22 cellular contexts compared by ENCODE assay signal in the genomic region with DNA sequence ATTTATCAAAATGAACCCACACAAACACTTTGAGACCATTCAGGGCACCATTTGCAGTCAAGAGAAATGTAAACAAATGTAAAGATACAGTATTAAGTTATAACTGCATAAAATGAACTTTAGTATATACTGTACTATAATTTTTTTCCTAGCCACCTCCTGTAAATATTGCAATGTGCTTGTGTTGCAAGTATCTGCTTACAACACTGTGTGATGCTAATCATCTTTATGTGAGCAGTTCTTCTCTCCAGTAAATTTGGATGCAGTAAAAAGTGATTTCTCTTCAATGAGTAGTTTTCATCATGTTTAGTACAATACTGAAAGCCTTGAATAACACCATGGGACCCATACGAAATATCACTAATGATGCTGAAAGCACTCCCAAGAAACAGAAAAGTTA. TPM values are rescaled to one million over a fixed set of nuclear protein-coding genes. Genes with fewer than 3 reads are reported as not detected.
DNase-seq lines count a peak whose midpoint lies in the region; ATAC-seq and TF ChIP-seq lines count a peak whose summit lies in the region.
"Had no signal": no experiment of that assay in that cellular context is flagged by ENCODE, and none has a peak within 500 bp of the region (broad histone marks: within the 10 kb centered on the region; RNA-seq: fewer than 3 reads in every experiment).

No MANE protein-coding gene starts in this region.

- H3K27me3 ChIP-seq in Panc1 (ENCODE audit: control insufficient read depth, insufficient read depth, low read length) (no peaks in the 10 kb centered on the region), osteoblast (ENCODE audit: insufficient read depth, low read length) (no peaks in the 10 kb centered on the region), H7 (ENCODE audit: control insufficient read depth, insufficient read depth, low read length) (no peaks in the 10 kb centered on the region)
- H3K27me3 ChIP-seq: gastroesophageal sphincter, SJCRH30, vagina had no signal

- in situ Hi-C loops in Panc1 (cut with HindIII; ENCODE audit: low pct_unique_long_range_greater_than_20kb, low sequenced_read_pairs): no loop called here

- intact Hi-C loops in natural killer cell (cut with micrococcal nuclease) (no loop called here), Panc1 (cut with micrococcal nuclease; ENCODE audit: unreplicated experiment) (no loop called here)

- H3K9me3 ChIP-seq in Panc1 (ENCODE audit: control insufficient read depth, insufficient read depth, low read depth, low read length): no peaks in the 10 kb centered on the region
- no peaks in the 10 kb centered on the region for H3K9me3 ChIP-seq in osteoblast (ENCODE audit: low read depth, low read length)
- H3K9me3 ChIP-seq: gastroesophageal sphincter, psoas muscle, SJCRH30, vagina had no signal

- no peak overlapping the region for H3K4me2 ChIP-seq in osteoblast (ENCODE audit: insufficient read depth, low read length)
- H3K4me2 ChIP-seq: smooth muscle cell had no signal

- H3K27me3 Mint-ChIP-seq in natural killer cell (ENCODE audit: low read depth in 2 of 2) (no peaks in the 10 kb centered on the region), progenitor cell of endocrine pancreas (no peaks in the 10 kb centered on the region)
- H3K27me3 Mint-ChIP-seq in natural killer cell treated with Interleukin-12 subunit alpha and Interleukin-12 subunit beta and Interleukin-15 and Interleukin-18, amount 100 ng/mL, for 72 hours: no peaks in the 10 kb centered on the region
- no peaks in the 10 kb centered on the region for H3K27me3 Mint-ChIP-seq in central memory CD8-positive, alpha-beta T cell

- CTCF ChIA-PET in Panc1 (lab: Charles Lee): no interaction called here

- TF ChIP-seq CTCF in natural killer cell (IDR thresholded peaks at IDR 0.05) (no peak), Panc1 (IDR thresholded peaks at IDR 0.05) (no peak), osteoblast (IDR thresholded peaks at IDR 0.05; ENCODE audit: extremely low read depth, low read depth, low read length) (no peak), progenitor cell of endocrine pancreas (IDR thresholded peaks at IDR 0.05; ENCODE audit: unreplicated experiment) (no peak)

- H4K20me1 ChIP-seq in osteoblast (ENCODE audit: insufficient read depth, low read length): peaks cover 89% of the 10 kb centered on the region

- ATAC-seq in natural killer cell (no peak), Panc1 (no peak)
- no peak for ATAC-seq in natural killer cell treated with Interleukin-12 subunit alpha and Interleukin-12 subunit beta and Interleukin-15 and Interleukin-18, amount 100 ng/mL, for 72 hours
- no peak for ATAC-seq in central memory CD8-positive, alpha-beta T cell (replicated peaks; ENCODE audit: extremely low read depth, poor library complexity, severe bottlenecking)
- ATAC-seq: gastroesophageal sphincter, PC-3 had no signal

- H2AFZ ChIP-seq in osteoblast (ENCODE audit: low read length): no peak overlapping the region

- H3K4me1 Mint-ChIP-seq in natural killer cell (peaks cover 60 to 81% of the 10 kb centered on the region in 2 donors), progenitor cell of endocrine pancreas (ENCODE audit: low read depth) (peaks cover 45% of the 10 kb centered on the region)
- peaks cover 43 to 53% of the 10 kb centered on the region in 2 donors for H3K4me1 Mint-ChIP-seq in natural killer cell treated with Interleukin-12 subunit alpha and Interleukin-12 subunit beta and Interleukin-15 and Interleukin-18, amount 100 ng/mL, for 72 hours (ENCODE audit: low read depth in 2 of 2)
- peaks cover 69% of the 10 kb centered on the region for H3K4me1 Mint-ChIP-seq in central memory CD8-positive, alpha-beta T cell

- H3K36me3 Mint-ChIP-seq in natural killer cell (peaks cover 9% of the 10 kb centered on the region), progenitor cell of endocrine pancreas (ENCODE audit: insufficient read depth) (peaks cover 14% of the 10 kb centered on the region)
- peaks cover 22% of the 10 kb centered on the region for H3K36me3 Mint-ChIP-seq in natural killer cell treated with Interleukin-12 subunit alpha and Interleukin-12 subunit beta and Interleukin-15 and Interleukin-18, amount 100 ng/mL, for 72 hours
- H3K36me3 Mint-ChIP-seq in central memory CD8-positive, alpha-beta T cell (ENCODE audit: insufficient read depth): peaks cover 19% of the 10 kb centered on the region

- H3K9me3 Mint-ChIP-seq in natural killer cell (no peaks in the 10 kb centered on the region), progenitor cell of endocrine pancreas (ENCODE audit: low read depth) (no peaks in the 10 kb centered on the region)
- no peaks in the 10 kb centered on the region for H3K9me3 Mint-ChIP-seq in natural killer cell treated with Interleukin-12 subunit alpha and Interleukin-12 subunit beta and Interleukin-15 and Interleukin-18, amount 100 ng/mL, for 72 hours
- H3K9me3 Mint-ChIP-seq in central memory CD8-positive, alpha-beta T cell: no peaks in the 10 kb centered on the region
- H3K9me3 Mint-ChIP-seq: nephron had no signal

- no peak overlapping the region for H3K4me3 ChIP-seq in Panc1 (ENCODE audit: low read depth in 2 of 2, low read length in 2 of 2)
- H3K4me3 ChIP-seq in osteoblast (ENCODE audit: insufficient read depth, low read length): no peak overlapping the region
- no peak overlapping the region for H3K4me3 ChIP-seq in H7 (ENCODE audit: insufficient read depth, low read depth, low read length)
- H3K4me3 ChIP-seq: gastroesophageal sphincter, psoas muscle, SJCRH30, smooth muscle cell, vagina had no signal

- DNase-seq in natural killer cell (no peak), Panc1 (ENCODE audit: low read depth, low spot score) (no peak), DMS53 (lab: John Stamatoyannopoulos, UW) (no peak), osteoblast (ENCODE audit: insufficient read length, low spot score, missing footprints) (no peak), H7 (no peak), progenitor cell of endocrine pancreas (ENCODE audit: low spot score, unreplicated experiment) (no peak)
- DNase-seq in natural killer cell treated with Interleukin-12 subunit alpha and Interleukin-12 subunit beta and Interleukin-15 and Interleukin-18, amount 100 ng/mL, for 72 hours (ENCODE audit: low spot score): no peak
- no peak for DNase-seq in central memory CD8-positive, alpha-beta T cell (ENCODE audit: low spot score in 2 of 2)
- DNase-seq: activated CD4-positive, CD25-positive, alpha-beta regulatory T cell; amniotic stem cell; GOT3; mesenchymal stem cell; NCI-H1694; NCI-H748 treated with DMSO at 0.1 percent for 48 hours; PC-3; psoas muscle; SJCRH30; stimulated activated CD4-positive, alpha-beta T cell treated with anti-CD3 and anti-CD28 coated beads, Interleukin-4, amount 100 ng/mL, for 24 hours had no signal

- POLR2A ChIA-PET in Panc1 (lab: Charles Lee): no interaction called here

- peaks cover 100% of the 10 kb centered on the region for H3K79me2 ChIP-seq in osteoblast (ENCODE audit: insufficient read depth, low read length)

- H3K4me1 ChIP-seq in Panc1 (ENCODE audit: control insufficient read depth, insufficient read depth, low read length) (peaks cover 31% of the 10 kb centered on the region), osteoblast (ENCODE audit: insufficient read depth, low read length) (peaks cover 15% of the 10 kb centered on the region)

- no peak overlapping the region for H3K4me3 Mint-ChIP-seq in natural killer cell
- H3K4me3 Mint-ChIP-seq in natural killer cell treated with Interleukin-12 subunit alpha and Interleukin-12 subunit beta and Interleukin-15 and Interleukin-18, amount 100 ng/mL, for 72 hours: no peak overlapping the region
- peak overlapping the region; percentile 25 for H3K4me3 Mint-ChIP-seq in central memory CD8-positive, alpha-beta T cell
- no peak overlapping the region for H3K4me3 Mint-ChIP-seq in progenitor cell of endocrine pancreas (ENCODE audit: low read depth)
- H3K4me3 Mint-ChIP-seq: nephron had no signal

- peaks cover 9% of the 10 kb centered on the region; the same call in 1 of the 2 replicates for H3K36me3 ChIP-seq in Panc1 (ENCODE audit: control insufficient read depth, insufficient read depth, low read length)
- peaks cover 16% of the 10 kb centered on the region for H3K36me3 ChIP-seq in osteoblast (ENCODE audit: insufficient read depth, low read length)
- H3K36me3 ChIP-seq in H7 (replicated peaks; ENCODE audit: control insufficient read depth, insufficient read depth, low read length): no peaks in the 10 kb centered on the region
- H3K36me3 ChIP-seq: gastroesophageal sphincter, vagina had no signal

- H3K27ac Mint-ChIP-seq in natural killer cell (peak overlapping the region; percentile 44 to 74), progenitor cell of endocrine pancreas (no peak overlapping the region)
- no peak overlapping the region for H3K27ac Mint-ChIP-seq in natural killer cell treated with Interleukin-12 subunit alpha and Interleukin-12 subunit beta and Interleukin-15 and Interleukin-18, amount 100 ng/mL, for 72 hours
- peak overlapping the region; percentile 67 for H3K27ac Mint-ChIP-seq in central memory CD8-positive, alpha-beta T cell (ENCODE audit: low read depth)

- BruUV-seq in Panc1 (replicated peaks; lab: Mats Ljungman, UMichigan): TSS peak; percentile 0

- H3K27ac ChIP-seq in Panc1 (ENCODE audit: low read length): no peak overlapping the region
- H3K27ac ChIP-seq in osteoblast (ENCODE audit: low read depth, low read length): no peak overlapping the region
- H3K27ac ChIP-seq: gastroesophageal sphincter, psoas muscle, SJCRH30, vagina had no signal

RNA-seq across cellular contexts. Expression of a gene that starts 9.4 kb away (rescaled TPM):
- total RNA-seq in natural killer cell (100 to 1,000 TPM in 2 of 3 donors, 10 to 100 TPM in 1; 94.9 to 127 (median 121) TPM), Panc1 (2021; ENCODE audit: unreplicated experiment) (290 TPM), osteoblast (121 and 145 TPM in 2 replicates), progenitor cell of endocrine pancreas (220 and 226 TPM in 2 replicates)
- total RNA-seq in natural killer cell treated with Interleukin-12 subunit alpha and Interleukin-12 subunit beta and Interleukin-15 and Interleukin-18, amount 100 ng/mL, for 72 hours: 100 to 1,000 TPM; 237 to 290 TPM
- 138 TPM for polyA plus RNA-seq in Panc1 (2012; ENCODE audit: insufficient read length)
- total RNA-seq in H7 (2014; rRNA removed; shearing (Covaris generic)): 170 and 204 TPM in 2 replicates

RNA-seq across cellular contexts. Expression of a gene that starts 22.8 kb away (rescaled TPM):
- 10 to 100 TPM; 41.5 to 46.4 (median 46.2) TPM for total RNA-seq in natural killer cell
- 10 to 100 TPM; 60.0 to 84.9 TPM for total RNA-seq in natural killer cell treated with Interleukin-12 subunit alpha and Interleukin-12 subunit beta and Interleukin-15 and Interleukin-18, amount 100 ng/mL, for 72 hours
- total RNA-seq in Panc1 (2021; ENCODE audit: unreplicated experiment): 202 TPM
- polyA plus RNA-seq in Panc1 (2012; ENCODE audit: insufficient read length): 298 TPM
- 52.8 and 54.2 TPM in 2 replicates for total RNA-seq in osteoblast
- total RNA-seq in H7 (2014; rRNA removed; shearing (Covaris generic)): 38.9 and 50.9 TPM in 2 replicates
- total RNA-seq in progenitor cell of endocrine pancreas: 93.8 and 108 TPM in 2 replicates

Comparison
In these comparisons a context has a peak if more than half of its experiments do, and no peak if none do; other contexts are left out.
1. H3K27ac Mint-ChIP-seq: peak in natural killer cell (2 of 2) and central memory CD8-positive, alpha-beta T cell (single experiment); none in natural killer cell treated with Interleukin-12 subunit alpha and Interleukin-12 subunit beta and Interleukin-15 and Interleukin-18, amount 100 ng/mL, for 72 hours (0 of 2) and progenitor cell of endocrine pancreas (single experiment).